8 cellular contexts compared by ENCODE assay signal in genomic region chr10:91043173-91043910, GRCh38.
DNase-seq lines count a peak whose midpoint lies in the region; ATAC-seq and TF ChIP-seq lines count a peak whose summit lies in the region.

No MANE protein-coding gene starts in this region.

- H3K4me1 ChIP-seq in tibial artery, result peaks cover 0 to 27% (median 7%) of the 10 kb centered on the region in 4 donors

- intact Hi-C loops in tibial artery (cut with DNase I; ENCODE audit: low total_unique reads), result loop anchor here (1.0 to 10.0 kb wide), 2 partner anchors 121 to 209 kb away; no protein-coding TSS in a partner anchor

- H3K27me3 ChIP-seq in tibial artery, result no peaks in the 10 kb centered on the region
- no peaks in the 10 kb centered on the region; the same call in 1 of the 2 replicates for H3K27me3 ChIP-seq in H7 (ENCODE audit: control insufficient read depth, insufficient read depth, low read length)

- no peaks in the 10 kb centered on the region for H3K9me3 ChIP-seq in tibial artery

- DNase-seq in NCI-H748 (lab: John Stamatoyannopoulos, UW; ENCODE audit: unreplicated experiment) (peak; percentile 21), NCI-H748 treated with DMSO at 0.1 percent for 48 hours (lab: John Stamatoyannopoulos, UW) (no peak), RPMI7951 (ENCODE audit: low read depth) (peak; percentile 35), globus pallidus (ENCODE audit: low spot score) (peak; percentile 47), tibial artery (no peak), H7 (no peak), KG1 (lab: John Stamatoyannopoulos, UW) (no peak)

- peak overlapping the region in 1 of 2 donors; percentile 14 for H3K27ac ChIP-seq in tibial artery

- no peaks in the 10 kb centered on the region for H3K36me3 ChIP-seq in tibial artery
- H3K36me3 ChIP-seq in H7 (replicated peaks; ENCODE audit: control insufficient read depth, insufficient read depth, low read length), result no peaks in the 10 kb centered on the region

- ATAC-seq in HG02970 (IDR thresholded peaks at IDR 0.05; ENCODE audit: low FRiP score, unreplicated experiment), result no peak

- H3K4me3 ChIP-seq in tibial artery (no peak overlapping the region), H7 (ENCODE audit: insufficient read depth, low read depth, low read length) (no peak overlapping the region)

- TF ChIP-seq CTCF in tibial artery (IDR thresholded peaks at IDR 0.05), result peak; percentile 64 to 70

Comparison
In these comparisons a context has a peak if more than half of its experiments do, and no peak if none do; other contexts are left out.
1. DNase-seq: peak in NCI-H748 (single experiment), RPMI7951 (single experiment) and globus pallidus (single experiment); none in NCI-H748 treated with DMSO at 0.1 percent for 48 hours (single experiment), tibial artery (0 of 2), H7 (single experiment) and KG1 (single experiment).